ENCODE assay signal across 8 cellular contexts in the genomic region with DNA sequence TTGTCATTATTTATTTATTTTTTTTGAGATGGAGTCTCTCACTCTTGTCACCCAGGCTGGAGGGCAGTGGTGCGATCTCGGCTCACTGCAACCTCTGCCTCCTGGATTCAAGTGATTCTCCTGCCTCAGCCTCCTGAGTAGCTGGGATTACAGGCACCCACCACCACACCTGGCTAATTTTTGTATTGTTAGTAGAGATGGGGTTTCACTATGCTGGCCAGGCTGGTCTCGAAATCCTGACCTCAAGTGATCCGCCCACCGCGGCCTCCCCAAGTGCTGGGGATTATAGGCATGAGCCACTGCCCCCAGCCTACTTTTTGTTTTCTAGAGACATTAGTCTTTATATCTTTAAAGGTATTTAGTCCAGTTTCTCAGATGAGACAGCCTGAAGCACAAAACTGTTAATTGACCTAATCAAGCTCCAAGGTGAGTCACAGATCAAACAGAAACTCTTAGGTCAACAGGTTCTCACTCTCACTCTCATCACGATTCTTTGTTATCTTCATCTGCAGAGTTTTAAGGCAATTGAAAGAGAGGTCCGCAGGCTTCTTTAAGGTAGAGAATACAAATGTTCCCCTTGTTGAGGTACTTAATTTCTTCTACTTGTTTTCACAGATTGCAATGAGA. TPM values are rescaled to one million over a fixed set of nuclear protein-coding genes. Genes with fewer than 3 reads are reported as not detected.
DNase-seq lines count a peak whose midpoint lies in the region; ATAC-seq, FAIRE-seq and TF ChIP-seq lines count a peak whose summit lies in the region.
"Not testable (repeated sequence)": the region's sequence is repeated elsewhere in the genome, so short reads cannot be mapped to it uniquely, and the experiment has no call there.

No MANE protein-coding gene starts in this region.

- H3K79me2 ChIP-seq in PC-9 (ENCODE audit: low read depth) (peaks cover 96% of the 10 kb centered on the region), GM12878 (ENCODE audit: control insufficient read depth, insufficient read depth, low read length) (peaks cover 64% of the 10 kb centered on the region)

- not testable (repeated sequence) for H3K27me3 Mint-ChIP-seq in HFFc6 (ENCODE audit: insufficient read depth); activated T-cell treated with anti-CD3 and anti-CD28 coated beads, Interleukin-2, amount 50 U/mL, for 72 hours (ENCODE audit: low read depth)

- CTCF ChIA-PET in A549 (lab: Yijun Ruan, JAX), result interaction anchor here (1.4 kb wide), 1 partner anchor 20 kb away, joined by 3 read pairs; no protein-coding TSS in a partner anchor
- CTCF ChIA-PET in PC-9 (lab: Charles Lee), result not testable (repeated sequence)
- CTCF ChIA-PET in GM12878 (lab: Yijun Ruan, JAX), result interaction anchor here (1.1 to 4.0 kb wide), 3 partner anchors 10 to 68 kb away, joined by 3 to 26 read pairs (median 3); no protein-coding TSS in a partner anchor

- FAIRE-seq in A549 (lab: Jason Lieb, UNC); GM12878 (lab: Jason Lieb, UNC); small intestine (lab: Jason Lieb, UNC): not testable (repeated sequence)

- peaks cover 45% of the 10 kb centered on the region for H3F3A ChIP-seq in PC-9 (ENCODE audit: insufficient read depth, low read depth)

- not testable (repeated sequence) for DNase-seq in A549 (ENCODE audit: low read depth in 1 of 2, low spot score in 1 of 2); HFFc6; activated T-cell treated with anti-CD3 and anti-CD28 coated beads, Interleukin-2, amount 50 U/mL, for 72 hours; GM12878 (ENCODE audit: low read depth, low spot score); esophagus muscularis mucosa (ENCODE audit: extremely low spot score); mucosa of descending colon
- DNase-seq in PC-9, result peak in 1 of 2 experiments; percentile 73
- DNase-seq in small intestine, result peak; percentile 73

- TF ChIP-seq CTCF in A549 (IDR thresholded peaks at IDR 0.05); HFFc6 (IDR thresholded peaks at IDR 0.05); PC-9 (conservative IDR thresholded peaks at IDR 0.05); GM12878 (IDR thresholded peaks at IDR 0.05 in 2 of 3, conservative IDR thresholded peaks at IDR 0.05 in 1 of 3; ENCODE audit: control insufficient read depth in 2 of 3, extremely low read depth in 1 of 3, insufficient read depth in 1 of 3, low read depth in 3 of 3, low read length in 3 of 3); esophagus muscularis mucosa (IDR thresholded peaks at IDR 0.05); mucosa of descending colon (IDR thresholded peaks at IDR 0.05): not testable (repeated sequence)

- H3K9me3 ChIP-seq in A549; PC-9 (ENCODE audit: insufficient read depth, low read depth); GM12878 (replicated peaks; ENCODE audit: control insufficient read depth, insufficient read depth, low read length); esophagus muscularis mucosa; mucosa of descending colon; small intestine (ENCODE audit: control insufficient read depth, low read depth): not testable (repeated sequence)

- H3K36me3 Mint-ChIP-seq in HFFc6 (ENCODE audit: low read depth), result peaks cover 62% of the 10 kb centered on the region
- H3K36me3 Mint-ChIP-seq in activated T-cell treated with anti-CD3 and anti-CD28 coated beads, Interleukin-2, amount 50 U/mL, for 72 hours (ENCODE audit: insufficient read depth in 2 of 2), result peaks cover 7 to 23% of the 10 kb centered on the region in 2 donors

- H3K4me3 ChIP-seq in A549; PC-9; GM12878; esophagus muscularis mucosa; mucosa of descending colon; small intestine (ENCODE audit: low read depth in 1 of 2, low read length in 2 of 2): not testable (repeated sequence)

- not testable (repeated sequence) for TF ChIP-seq RAD21 in A549 (conservative IDR thresholded peaks at IDR 0.05 in 1 of 2, IDR thresholded peaks at IDR 0.05 in 1 of 2); GM12878 (IDR thresholded peaks at IDR 0.05; ENCODE audit: insufficient read depth, low read depth, low read length)

- not testable (repeated sequence) for TF ChIP-seq POLR2A in A549 (IDR thresholded peaks at IDR 0.05; ENCODE audit: low read length); GM12878 (IDR thresholded peaks at IDR 0.05; ENCODE audit: low read depth, low read length); esophagus muscularis mucosa (IDR thresholded peaks at IDR 0.05; ENCODE audit: low read depth)

- H3K9me3 Mint-ChIP-seq in HFFc6; activated T-cell treated with anti-CD3 and anti-CD28 coated beads, Interleukin-2, amount 50 U/mL, for 72 hours: not testable (repeated sequence)

- not testable (repeated sequence) for H4K20me1 ChIP-seq in PC-9 (ENCODE audit: insufficient read depth); GM12878 (ENCODE audit: control insufficient read depth, insufficient read depth)

- H3K9me2 ChIP-seq in PC-9 (ENCODE audit: insufficient read depth), result not testable (repeated sequence)

- not testable (repeated sequence) for BruUV-seq in PC-9 (replicated peaks; lab: Mats Ljungman, UMichigan); GM12878 (replicated peaks; lab: Mats Ljungman, UMichigan)

- H3K4me1 ChIP-seq in A549 (peaks cover 50% of the 10 kb centered on the region), PC-9 (replicated peaks; ENCODE audit: insufficient read depth) (peaks cover 63% of the 10 kb centered on the region), GM12878 (ENCODE audit: control insufficient read depth, insufficient read depth, low read length) (peaks cover 19% of the 10 kb centered on the region), esophagus muscularis mucosa (peaks cover 23 to 92% (median 88%) of the 10 kb centered on the region in 4 donors), mucosa of descending colon (ENCODE audit: low read depth) (peaks cover 48% of the 10 kb centered on the region), small intestine (ENCODE audit: control insufficient read depth in 2 of 2, insufficient read depth in 1 of 2, low read depth in 1 of 2, low read length in 1 of 2) (peaks cover 10 to 20% of the 10 kb centered on the region in 2 donors)

- not testable (repeated sequence) for H3K27me3 ChIP-seq in PC-9 (ENCODE audit: insufficient read depth, low read depth); GM12878 (replicated peaks in 1 of 2; ENCODE audit: control insufficient read depth in 2 of 2, insufficient read depth in 2 of 2, low read length in 1 of 2); esophagus muscularis mucosa; small intestine (ENCODE audit: control insufficient read depth in 2 of 2, insufficient read depth in 2 of 2, low read length in 2 of 2)

- H3K4me1 Mint-ChIP-seq in HFFc6 (ENCODE audit: low read depth), result peaks cover 77% of the 10 kb centered on the region
- peaks cover 75% of the 10 kb centered on the region for H3K4me1 Mint-ChIP-seq in activated T-cell treated with anti-CD3 and anti-CD28 coated beads, Interleukin-2, amount 50 U/mL, for 72 hours (ENCODE audit: low read depth)

- not testable (repeated sequence) for ATAC-seq in A549; activated T-cell treated with anti-CD3 and anti-CD28 coated beads, Interleukin-2, amount 50 U/mL, for 72 hours (replicated peaks in 1 of 2)
- ATAC-seq in GM12878 (peak; percentile 63), mucosa of descending colon (peak; percentile 32)

- in situ Hi-C loops in GM12878 (cut with MboI), result not testable (repeated sequence)

- TF ChIP-seq EP300 in A549 (IDR thresholded peaks at IDR 0.05); GM12878 (IDR thresholded peaks at IDR 0.05; ENCODE audit: borderline replicate concordance in 1 of 2, control insufficient read depth in 1 of 2, low read depth in 2 of 2, low read length in 2 of 2); esophagus muscularis mucosa (IDR thresholded peaks at IDR 0.05): not testable (repeated sequence)

- SMC1A ChIA-PET in GM12878 (lab: Charles Lee; ENCODE audit: uncharacterized antibody, unreplicated experiment), result interaction anchor here (12.5 kb wide), 1 partner anchor 13 kb away, joined by 205 read pairs; no protein-coding TSS in a partner anchor

- H3K27ac ChIP-seq in A549 (0 out of 6 replicates have a peak overlapping the region, but pooled peaks of 1 of the 2 experiments have one; percentile 4), PC-9 (peak overlapping the region; percentile 71), esophagus muscularis mucosa (replicated peaks in 1 of 4) (peak overlapping the region; percentile 93 to 98 (median 95)), small intestine (ENCODE audit: low read depth in 1 of 2, low read length in 1 of 2) (peak overlapping the region; percentile 62 to 91)
- H3K27ac ChIP-seq in GM12878 (ENCODE audit: control insufficient read depth, insufficient read depth), result not testable (repeated sequence)

- WGBS in A549 (ENCODE audit: missing lambda C conversion rate), result 85% methylated on average over 8 of the region's 8 CpGs
- 90% methylated on average over 8 of the region's 8 CpGs for WGBS in GM12878 (ENCODE audit: insufficient coverage, insufficient replicate concordance, low lambda C conversion rate, missing lambda C conversion rate)
- 93% methylated on average over 8 of the region's 8 CpGs for WGBS in esophagus muscularis mucosa
- WGBS in small intestine, 3 donors, result 60 to 83% (median 77%) methylated on average over 8 of the region's 8 CpGs

- peak overlapping the region; percentile 95; the same call in 2 of the 3 replicates for H3K4me2 ChIP-seq in A549
- H3K4me2 ChIP-seq in PC-9, result peak overlapping the region; percentile 93
- not testable (repeated sequence) for H3K4me2 ChIP-seq in GM12878 (ENCODE audit: control insufficient read depth, insufficient read depth)

- intact Hi-C loops in PC-9 (cut with micrococcal nuclease; ENCODE audit: unreplicated experiment); GM12878 (cut with micrococcal nuclease; ENCODE audit: unreplicated experiment); esophagus muscularis mucosa (cut with DNase I); mucosa of descending colon (cut with DNase I, micrococcal nuclease): not testable (repeated sequence)

- RAD21 ChIA-PET in GM12878 (lab: Charles Lee; ENCODE audit: unreplicated experiment), result interaction anchor here (3.9 kb wide), 1 partner anchor 13 kb away, joined by 64 read pairs; no protein-coding TSS in a partner anchor

- H3K36me3 ChIP-seq in PC-9 (ENCODE audit: low read depth) (peaks cover 34% of the 10 kb centered on the region), GM12878 (ENCODE audit: control insufficient read depth in 2 of 2, insufficient read depth in 2 of 2, low read length in 1 of 2) (peaks cover 1 to 16% of the 10 kb centered on the region in 2 experiments; a peak in 3 of 4 replicates), esophagus muscularis mucosa (peaks cover 0 to 16% (median 13%) of the 10 kb centered on the region in 4 donors), small intestine (ENCODE audit: control insufficient read depth in 2 of 2, insufficient read depth in 2 of 2, low read length in 2 of 2) (peaks cover 6 to 18% of the 10 kb centered on the region in 2 donors)
- not testable (repeated sequence) for H3K36me3 ChIP-seq in mucosa of descending colon (ENCODE audit: low read depth)

- H2AFZ ChIP-seq in PC-9; GM12878 (ENCODE audit: control insufficient read depth, low read depth, low read length): not testable (repeated sequence)

- not testable (repeated sequence) for H3K9ac ChIP-seq in GM12878 (ENCODE audit: control insufficient read depth, insufficient read depth, low read length)

- POLR2A ChIA-PET in A549 (lab: Yijun Ruan, JAX), result not testable (repeated sequence)
- POLR2A ChIA-PET in PC-9 (lab: Charles Lee; ENCODE audit: unreplicated experiment) (interaction anchor here (0.6 kb wide), 1 partner anchor 34 kb away, joined by 3 read pairs; no protein-coding TSS in a partner anchor), GM12878 (lab: Charles Lee) (interaction anchor here (12.9 kb wide), 1 partner anchor 11 kb away, joined by 185 read pairs; no protein-coding TSS in a partner anchor)

- peak overlapping the region; percentile 90 for H3K27ac Mint-ChIP-seq in HFFc6
- H3K27ac Mint-ChIP-seq in activated T-cell treated with anti-CD3 and anti-CD28 coated beads, Interleukin-2, amount 50 U/mL, for 72 hours, result peak overlapping the region; percentile 46

- H3K4me3 Mint-ChIP-seq in HFFc6, result not testable (repeated sequence)
- peak overlapping the region; percentile 56 to 71 for H3K4me3 Mint-ChIP-seq in activated T-cell treated with anti-CD3 and anti-CD28 coated beads, Interleukin-2, amount 50 U/mL, for 72 hours

RNA-seq across cellular contexts. Expression of a gene that starts 6.1 kb away (rescaled TPM):
- polyA plus RNA-seq in A549 (2011; rRNA removed), result 38.4 and 44.3 TPM in 2 replicates
- polyA plus RNA-seq in A549 (2012; cell fraction: cytosol; rRNA removed), result 22.3 and 24.0 TPM in 2 replicates
- polyA plus RNA-seq in A549 (2012; cell fraction: nucleus; rRNA removed), result 14.1 and 15.6 TPM in 2 replicates
- 27.9 to 30.6 TPM (median 29.3 TPM) in 3 replicates for polyA plus RNA-seq in A549 (2017; fragmentation: RNase III; extraction: RNeasy Plus Mini Kit Qiagen cat#74134 plus additional on column Dnase treatment)
- polyA minus RNA-seq in A549 (2011; rRNA and poly(A)+ RNA removed), result 22.7 and 25.3 TPM in 2 replicates
- total RNA-seq in HFFc6 (2021; fragmentation: NEBNext Ultra II Directional; extraction: Animal tissue kit (Norgen Biotek cat#: 25700)), result 10 to 100 TPM; 35.9 to 43.4 (median 39.1) TPM
- total RNA-seq in PC-9 (2021), result 29.3 and 34.0 TPM in 2 replicates
- 10 to 100 TPM; 50.0 to 57.2 TPM for total RNA-seq in activated T-cell treated with anti-CD3 and anti-CD28 coated beads, Interleukin-2, amount 50 U/mL, for 72 hours
- 16.9 and 22.4 TPM in 2 replicates for total RNA-seq in GM12878 (2013; cell fraction: nucleolus; rRNA removed)
- 16.0 and 21.9 TPM in 2 replicates for total RNA-seq in GM12878 (2014; rRNA removed)
- 18.0 and 19.7 TPM in 2 replicates for total RNA-seq in GM12878 (2014; rRNA removed; fragmentation: Illumina TruSeq; extraction: Trizol)
- total RNA-seq in GM12878 (2021), result 20.7 and 25.6 TPM in 2 replicates
- polyA plus RNA-seq in GM12878 (2011; ENCODE audit: low read depth), result 12.1 TPM
- polyA plus RNA-seq in GM12878 (2011; rRNA removed), result 23.7 and 26.5 TPM in 2 replicates
- 15.6 and 17.3 TPM in 2 replicates for polyA plus RNA-seq in GM12878 (2011; cell fraction: cytosol; rRNA removed)
- polyA plus RNA-seq in GM12878 (2011; cell fraction: nucleus; rRNA removed), result 12.5 and 12.9 TPM in 2 replicates
- 13.1 and 14.8 TPM in 2 replicates for polyA plus RNA-seq in GM12878 (2012)
- polyA plus RNA-seq in GM12878 (2014; fragmentation: Illumina TruSeq; extraction: Trizol), result 24.3 and 24.5 TPM in 2 replicates
- polyA plus RNA-seq in GM12878 (2014; fragmentation: Nextera tagmentation; extraction: Ambion mirVana), result 1 to 10 TPM; 4.8 to 5.5 TPM
- 19.8 and 20.5 TPM in 2 replicates for polyA plus RNA-seq in GM12878 (2014; rRNA removed)
- polyA plus RNA-seq in GM12878 (2016; fragmentation: Nextera tagmentation; extraction: Ambion mirVana), result 10 to 100 TPM in 1 of 2 experiments, 1 to 10 TPM in 1; 6.7 to 14.1 TPM
- polyA minus RNA-seq in GM12878 (2011; rRNA and poly(A)+ RNA removed), result 21.7 and 24.5 TPM in 2 replicates
- polyA minus RNA-seq in GM12878 (2011; cell fraction: cytosol; rRNA and poly(A)+ RNA removed), result 9.4 and 9.6 TPM in 2 replicates
- 8.5 and 10.2 TPM in 2 replicates for polyA minus RNA-seq in GM12878 (2011; cell fraction: nucleus; rRNA and poly(A)+ RNA removed)
- total RNA-seq in esophagus muscularis mucosa, result 10 to 100 TPM; 37.0 to 54.0 (median 39.5) TPM
- 10 to 100 TPM; 23.8 to 30.4 (median 26.3) TPM for total RNA-seq in mucosa of descending colon
- polyA plus RNA-seq in small intestine, result 10 to 100 TPM; 14.2 to 50.3 (median 49.7) TPM
